In the genomic region with DNA sequence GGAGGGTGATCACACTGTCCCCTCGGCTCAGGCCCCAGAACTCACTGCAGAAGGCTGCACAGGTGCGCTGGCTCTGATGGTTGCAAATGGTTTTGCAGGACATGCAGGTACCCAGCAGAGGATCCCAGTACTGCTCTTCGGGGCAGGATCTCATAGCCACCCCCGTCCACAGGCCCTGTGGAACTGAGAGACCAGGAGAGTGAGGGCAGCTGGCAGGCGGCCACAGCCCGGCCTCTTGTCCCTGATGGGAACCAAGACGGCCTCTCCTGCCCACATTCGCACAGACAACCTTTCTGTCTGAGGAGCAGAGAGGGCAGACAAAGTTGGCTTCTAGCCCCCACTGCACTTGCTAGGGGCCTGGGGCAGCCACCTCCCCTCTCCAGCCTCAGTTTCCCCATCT, we compare ENCODE assay signal across 27 cellular contexts. TPM values are rescaled to one million over a fixed set of nuclear protein-coding genes. Genes with fewer than 3 reads are reported as not detected.
"Had no signal": no experiment of that assay in that cellular context is flagged by ENCODE, and none has a peak within 500 bp of the region (broad histone marks: within the 10 kb centered on the region; RNA-seq: fewer than 3 reads in every experiment).

No MANE protein-coding gene starts in this region.

- ATAC-seq: activated T-cell treated with anti-CD3 and anti-CD28 coated beads, Interleukin-2, amount 50 U/mL, for 4 hours; left lobe of liver; lower lobe of right lung; naive thymus-derived CD8-positive, alpha-beta T cell; WTC11 had no signal

- H3K36me3 Mint-ChIP-seq: activated naive CD8-positive, alpha-beta T cell treated with anti-CD3 and anti-CD28 coated beads, Interleukin-2, amount 10 ng/mL, durations not matched to agents 7 days and 5 days had no signal

- H3K9me3 ChIP-seq: prostate gland had no signal

- H3K27ac Mint-ChIP-seq: activated naive CD8-positive, alpha-beta T cell treated with anti-CD3 and anti-CD28 coated beads, Interleukin-2, amount 10 ng/mL, durations not matched to agents 7 days and 5 days; activated T-helper 2 cell treated with anti-CD3 and anti-CD28 coated beads, Interferon-gamma antibody, Interleukin-2, Interleukin-4, amounts not matched to agents 10 μg/mL and 5 μg/mL and 100 μg/mL, durations not matched to agents 14 hours and 24 hours and 36 hours; naive thymus-derived CD8-positive, alpha-beta T cell; WTC11 had no signal

- H3K27ac ChIP-seq: breast epithelium, lower lobe of right lung, ovary, prostate gland, upper lobe of left lung had no signal

- H3K4me3 Mint-ChIP-seq: activated naive CD8-positive, alpha-beta T cell treated with anti-CD3 and anti-CD28 coated beads, Interleukin-2, amount 10 ng/mL, durations not matched to agents 7 days and 5 days; activated T-cell treated with anti-CD3 and anti-CD28 coated beads, Interleukin-2, amount 50 U/mL, for 4 hours; central memory CD8-positive, alpha-beta T cell; immature natural killer cell; naive thymus-derived CD8-positive, alpha-beta T cell; WTC11 had no signal

- H3K27me3 ChIP-seq: ovary, upper lobe of left lung had no signal

- H3K36me3 ChIP-seq: breast epithelium, lower lobe of right lung, ovary, prostate gland, upper lobe of left lung had no signal

- H3K4me1 Mint-ChIP-seq: central memory CD8-positive, alpha-beta T cell; immature natural killer cell; WTC11 had no signal

- H3K4me3 ChIP-seq: breast epithelium, lower lobe of right lung, ovary, prostate gland, upper lobe of left lung had no signal

- DNase-seq: activated CD4-positive, alpha-beta T cell treated with anti-CD3 and anti-CD28 coated beads, Interleukin-2, amount 50 U/mL, for 4 hours; activated naive CD4-positive, alpha-beta T cell treated with Interleukin-2 at 50 U/mL for 16 hours; activated naive CD8-positive, alpha-beta T cell treated with anti-CD3 and anti-CD28 coated beads, Interleukin-2, amount 10 ng/mL, durations not matched to agents 7 days and 5 days; activated T-cell treated with anti-CD3 and anti-CD28 coated beads, Interleukin-2, amount 50 U/mL, for 4 hours; amniotic stem cell; effector memory CD4-positive, alpha-beta T cell; foreskin melanocyte; immature natural killer cell; lower lobe of right lung; naive thymus-derived CD8-positive, alpha-beta T cell; ovary; stimulated activated CD4-positive, alpha-beta T cell treated with anti-CD3 and anti-CD28 coated beads, Interleukin-15, amount 100 ng/mL, for 24 hours; stimulated activated CD8-positive, alpha-beta memory T cell treated with anti-CD3 and anti-CD28 coated beads, Interleukin-4, amount 100 ng/mL, for 48 hours; stimulated activated naive CD4-positive, alpha-beta T cell treated with Interleukin-2 at 50 U/mL for 16 hours; T1000 had no signal

- H3K4me1 ChIP-seq: breast epithelium, lower lobe of right lung, prostate gland, upper lobe of left lung had no signal

RNA-seq across cellular contexts. Expression of a gene that starts 19.5 kb away (rescaled TPM):
- total RNA-seq: activated naive CD8-positive, alpha-beta T cell treated with anti-CD3 and anti-CD28 coated beads, Interleukin-2, amount 10 ng/mL, durations not matched to agents 7 days and 5 days; dermis microvascular lymphatic vessel endothelial cell; endothelial cell of umbilical vein; kidney epithelial cell; left lobe of liver; ovary; prostate gland; skeletal muscle tissue; T-helper 1 cell treated with Interleukin-12 subunit alpha and Interleukin-12 subunit beta and Interleukin-4 antibody, amounts not matched to agents 30 ng/mL and 1 ng/mL, for 36 hours; WTC11 had no signal
- polyA plus RNA-seq: endothelial cell of umbilical vein; immature natural killer cell; naive thymus-derived CD8-positive, alpha-beta T cell had no signal
